18 cellular contexts compared by ENCODE assay signal in the genomic region with DNA sequence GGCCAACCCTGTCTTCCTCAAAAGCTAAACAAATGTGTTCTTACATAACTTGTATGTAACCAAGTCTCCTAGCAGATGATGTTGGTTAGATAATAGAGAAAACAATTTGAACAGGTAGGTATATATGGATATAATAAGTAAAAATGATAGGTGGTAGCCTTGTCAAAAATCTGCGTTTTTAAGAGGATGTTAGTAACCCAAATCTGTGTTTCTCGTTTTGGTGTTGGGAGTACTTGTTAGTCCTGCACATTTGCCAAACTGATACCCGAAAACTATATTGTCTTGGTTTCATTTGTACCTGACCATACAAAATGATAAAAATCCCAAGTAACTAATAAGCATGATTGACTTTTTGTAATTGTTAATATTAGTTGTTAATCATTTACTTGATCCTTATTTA. TPM values are rescaled to one million over a fixed set of nuclear protein-coding genes. Genes with fewer than 3 reads are reported as not detected.
DNase-seq lines count a peak whose midpoint lies in the region; ATAC-seq, FAIRE-seq and TF ChIP-seq lines count a peak whose summit lies in the region.
"Had no signal": no experiment of that assay in that cellular context is flagged by ENCODE, and none has a peak within 500 bp of the region (broad histone marks: within the 10 kb centered on the region; RNA-seq: fewer than 3 reads in every experiment).

No MANE protein-coding gene starts in this region.

- intact Hi-C loops in CD4-positive, alpha-beta T cell (cut with DNase I, micrococcal nuclease): no loop called here
- intact Hi-C loops in GM12878 (cut with micrococcal nuclease; ENCODE audit: unreplicated experiment): no loop called here
- intact Hi-C loops in activated CD4-positive, alpha-beta memory T cell treated with anti-CD3 and anti-CD28 coated beads for 36 hours (cut with micrococcal nuclease): no loop called here

- H3K27me3 Mint-ChIP-seq in CD4-positive, alpha-beta T cell: no peaks in the 10 kb centered on the region
- H3K27me3 Mint-ChIP-seq in CD8-positive, alpha-beta memory T cell: no peaks in the 10 kb centered on the region
- no peaks in the 10 kb centered on the region for H3K27me3 Mint-ChIP-seq in natural killer cell treated with Interleukin-12 subunit alpha and Interleukin-12 subunit beta and Interleukin-15 and Interleukin-18, amount 100 ng/mL, for 72 hours
- no peaks in the 10 kb centered on the region for H3K27me3 Mint-ChIP-seq in activated CD4-positive, alpha-beta memory T cell treated with anti-CD3 and anti-CD28 coated beads for 36 hours

- peaks cover 98% of the 10 kb centered on the region for H3K36me3 Mint-ChIP-seq in CD4-positive, alpha-beta T cell (ENCODE audit: low read depth)
- H3K36me3 Mint-ChIP-seq in CD8-positive, alpha-beta memory T cell: peaks cover 26 to 94% (median 48%) of the 10 kb centered on the region in 3 donors
- H3K36me3 Mint-ChIP-seq in natural killer cell treated with Interleukin-12 subunit alpha and Interleukin-12 subunit beta and Interleukin-15 and Interleukin-18, amount 100 ng/mL, for 72 hours: peaks cover 62% of the 10 kb centered on the region
- H3K36me3 Mint-ChIP-seq in activated CD4-positive, alpha-beta memory T cell treated with anti-CD3 and anti-CD28 coated beads for 36 hours: peaks cover 82% of the 10 kb centered on the region

- 52% methylated on average over 3 of the region's 3 CpGs for WGBS in GM12878 (ENCODE audit: insufficient coverage, insufficient replicate concordance, low lambda C conversion rate, missing lambda C conversion rate)

- no peaks in the 10 kb centered on the region for H3K27me3 ChIP-seq in CD4-positive, alpha-beta T cell (ENCODE audit: control insufficient read depth, insufficient read depth, low read length)
- no peaks in the 10 kb centered on the region for H3K27me3 ChIP-seq in CD8-positive, alpha-beta memory T cell (ENCODE audit: insufficient read depth, low read length, poor library complexity, severe bottlenecking)
- no peaks in the 10 kb centered on the region for H3K27me3 ChIP-seq in GM12878 (replicated peaks in 1 of 2; ENCODE audit: control insufficient read depth in 2 of 2, insufficient read depth in 2 of 2, low read length in 1 of 2)
- H3K27me3 ChIP-seq: BLaER1, SJSA1 had no signal

- no peak for ATAC-seq in CD4-positive, alpha-beta T cell (ENCODE audit: poor library complexity)
- no peak for ATAC-seq in GM12878
- ATAC-seq in natural killer cell treated with Interleukin-12 subunit alpha and Interleukin-12 subunit beta and Interleukin-15 and Interleukin-18, amount 100 ng/mL, for 72 hours: no peak

- 0 out of 2 replicates have a peak, but pooled peaks have one; percentile 4 for TF ChIP-seq POLR2A in GM12878 (IDR thresholded peaks at IDR 0.05; ENCODE audit: low read depth, low read length)

- peak overlapping the region; percentile 46 for H3K27ac Mint-ChIP-seq in CD4-positive, alpha-beta T cell
- H3K27ac Mint-ChIP-seq in CD8-positive, alpha-beta memory T cell: peak overlapping the region in 5 of 8 donors; percentile 64 to 82 (median 73)
- peak overlapping the region; percentile 11 to 44 for H3K27ac Mint-ChIP-seq in natural killer cell treated with Interleukin-12 subunit alpha and Interleukin-12 subunit beta and Interleukin-15 and Interleukin-18, amount 100 ng/mL, for 72 hours
- no peak overlapping the region for H3K27ac Mint-ChIP-seq in activated CD4-positive, alpha-beta memory T cell treated with anti-CD3 and anti-CD28 coated beads for 36 hours

- H3K27ac ChIP-seq in CD4-positive, alpha-beta T cell (ENCODE audit: low read depth, low read length): no peak overlapping the region
- no peak overlapping the region for H3K27ac ChIP-seq in CD8-positive, alpha-beta memory T cell (ENCODE audit: low read depth, low read length)
- H3K27ac ChIP-seq in GM12878 (ENCODE audit: control insufficient read depth, insufficient read depth): no peak overlapping the region
- H3K27ac ChIP-seq: BLaER1, SJSA1 had no signal

- in situ Hi-C loops in GM12878 (cut with MboI): no loop called here

- no peak for TF ChIP-seq RAD21 in GM12878 (IDR thresholded peaks at IDR 0.05; ENCODE audit: insufficient read depth, low read depth, low read length)

- DNase-seq in CD4-positive, alpha-beta T cell: no peak
- no peak for DNase-seq in CD8-positive, alpha-beta memory T cell
- DNase-seq in GM12878 (ENCODE audit: low read depth, low spot score) (no peak), NAMALWA (ENCODE audit: low spot score) (no peak), NCI-H226 (no peak)
- no peak for DNase-seq in natural killer cell treated with Interleukin-12 subunit alpha and Interleukin-12 subunit beta and Interleukin-15 and Interleukin-18, amount 100 ng/mL, for 72 hours (ENCODE audit: low spot score)
- no peak for DNase-seq in activated CD4-positive, alpha-beta memory T cell treated with anti-CD3 and anti-CD28 coated beads for 36 hours
- DNase-seq: Caco-2, NCI-H1048, NCI-H146, NCI-H2227 treated with DMSO at 0.1 percent for 48 hours, NCI-H526, OCI-M1, RPMI8226 had no signal

- peaks cover 41% of the 10 kb centered on the region for H3K4me1 ChIP-seq in CD8-positive, alpha-beta memory T cell (ENCODE audit: insufficient read depth, low read length)
- H3K4me1 ChIP-seq in GM12878 (ENCODE audit: control insufficient read depth, insufficient read depth, low read length): no peaks in the 10 kb centered on the region
- H3K4me1 ChIP-seq: BLaER1, HAP-1, SJSA1 had no signal

- no peak for TF ChIP-seq CTCF in CD4-positive, alpha-beta T cell (IDR thresholded peaks at IDR 0.05)
- TF ChIP-seq CTCF in GM12878 (IDR thresholded peaks at IDR 0.05 in 2 of 3, conservative IDR thresholded peaks at IDR 0.05 in 1 of 3; ENCODE audit: control insufficient read depth in 2 of 3, extremely low read depth in 1 of 3, insufficient read depth in 1 of 3, low read depth in 3 of 3, low read length in 3 of 3): no peak

- BruUV-seq in GM12878 (replicated peaks; lab: Mats Ljungman, UMichigan): no TSS peak

- no peak overlapping the region for H3K4me3 ChIP-seq in CD8-positive, alpha-beta memory T cell (ENCODE audit: low read length)
- no peak overlapping the region for H3K4me3 ChIP-seq in GM12878
- H3K4me3 ChIP-seq: BLaER1, HAP-1, SJSA1 had no signal

- H3K36me3 ChIP-seq in CD8-positive, alpha-beta memory T cell (ENCODE audit: insufficient read depth, low read length): peaks cover 44% of the 10 kb centered on the region
- peaks cover 23 to 33% of the 10 kb centered on the region in 2 experiments for H3K36me3 ChIP-seq in GM12878 (ENCODE audit: control insufficient read depth in 2 of 2, insufficient read depth in 2 of 2, low read length in 1 of 2)

- H3K9ac ChIP-seq in GM12878 (ENCODE audit: control insufficient read depth, insufficient read depth, low read length): no peak overlapping the region
- H3K9ac ChIP-seq: BLaER1 had no signal

- peaks cover 3% of the 10 kb centered on the region; the same call in 1 of the 2 replicates for H4K20me1 ChIP-seq in GM12878 (ENCODE audit: control insufficient read depth, insufficient read depth)

- POLR2A ChIA-PET in CD4-positive, alpha-beta T cell (lab: Charles Lee): interaction anchor here (6.6 kb wide), 1 partner anchor 8 kb away, joined by 62 read pairs; a partner anchor contains a TSS
- POLR2A ChIA-PET in CD8-positive, alpha-beta memory T cell (lab: Charles Lee): interaction anchor here (2.5 kb wide), 1 partner anchor 8 kb away, joined by 17 read pairs; a partner anchor contains a TSS
- POLR2A ChIA-PET in GM12878 (lab: Charles Lee): no interaction called here
- POLR2A ChIA-PET in activated CD4-positive, alpha-beta memory T cell treated with anti-CD3 and anti-CD28 coated beads for 36 hours (lab: Charles Lee): no interaction called here

- H3K9me3 Mint-ChIP-seq in CD4-positive, alpha-beta T cell: no peaks in the 10 kb centered on the region
- no peaks in the 10 kb centered on the region for H3K9me3 Mint-ChIP-seq in CD8-positive, alpha-beta memory T cell
- H3K9me3 Mint-ChIP-seq in natural killer cell treated with Interleukin-12 subunit alpha and Interleukin-12 subunit beta and Interleukin-15 and Interleukin-18, amount 100 ng/mL, for 72 hours: no peaks in the 10 kb centered on the region
- H3K9me3 Mint-ChIP-seq in activated CD4-positive, alpha-beta memory T cell treated with anti-CD3 and anti-CD28 coated beads for 36 hours: no peaks in the 10 kb centered on the region

- no peak overlapping the region for H3K4me3 Mint-ChIP-seq in CD4-positive, alpha-beta T cell
- H3K4me3 Mint-ChIP-seq in CD8-positive, alpha-beta memory T cell: peak overlapping the region in 2 of 7 donors; percentile 24 to 65
- no peak overlapping the region for H3K4me3 Mint-ChIP-seq in natural killer cell treated with Interleukin-12 subunit alpha and Interleukin-12 subunit beta and Interleukin-15 and Interleukin-18, amount 100 ng/mL, for 72 hours
- no peak overlapping the region for H3K4me3 Mint-ChIP-seq in activated CD4-positive, alpha-beta memory T cell treated with anti-CD3 and anti-CD28 coated beads for 36 hours

- H3K4me2 ChIP-seq in GM12878 (ENCODE audit: control insufficient read depth, insufficient read depth): no peak overlapping the region
- H3K4me2 ChIP-seq: BLaER1 had no signal

- CTCF ChIA-PET in CD4-positive, alpha-beta T cell (lab: Charles Lee): no interaction called here
- CTCF ChIA-PET in CD8-positive, alpha-beta memory T cell (lab: Charles Lee): no interaction called here
- CTCF ChIA-PET in GM12878 (lab: Yijun Ruan, JAX): no interaction called here
- CTCF ChIA-PET in activated CD4-positive, alpha-beta memory T cell treated with anti-CD3 and anti-CD28 coated beads for 36 hours (lab: Charles Lee): no interaction called here

- H2AFZ ChIP-seq in GM12878 (ENCODE audit: control insufficient read depth, low read depth, low read length): no peak overlapping the region

- SMC1A ChIA-PET in GM12878 (lab: Charles Lee; ENCODE audit: uncharacterized antibody, unreplicated experiment): no interaction called here

- peaks cover 8% of the 10 kb centered on the region for H3K79me2 ChIP-seq in GM12878 (ENCODE audit: control insufficient read depth, insufficient read depth, low read length)

- H3K4me1 Mint-ChIP-seq in CD4-positive, alpha-beta T cell (ENCODE audit: low read depth): peaks cover 87% of the 10 kb centered on the region
- H3K4me1 Mint-ChIP-seq in CD8-positive, alpha-beta memory T cell: peaks cover 72 to 92% (median 90%) of the 10 kb centered on the region in 3 donors
- H3K4me1 Mint-ChIP-seq in natural killer cell treated with Interleukin-12 subunit alpha and Interleukin-12 subunit beta and Interleukin-15 and Interleukin-18, amount 100 ng/mL, for 72 hours (ENCODE audit: low read depth in 2 of 2): peaks cover 57 to 59% of the 10 kb centered on the region in 2 donors
- H3K4me1 Mint-ChIP-seq in activated CD4-positive, alpha-beta memory T cell treated with anti-CD3 and anti-CD28 coated beads for 36 hours (ENCODE audit: low read depth): peaks cover 74% of the 10 kb centered on the region

- TF ChIP-seq EP300 in GM12878 (IDR thresholded peaks at IDR 0.05; ENCODE audit: borderline replicate concordance in 1 of 2, control insufficient read depth in 1 of 2, low read depth in 2 of 2, low read length in 2 of 2): no peak

- RAD21 ChIA-PET in GM12878 (lab: Charles Lee; ENCODE audit: unreplicated experiment): no interaction called here

- no peak for FAIRE-seq in GM12878 (lab: Jason Lieb, UNC)

- H3K9me3 ChIP-seq in CD4-positive, alpha-beta T cell (ENCODE audit: control insufficient read depth, low read length): no peaks in the 10 kb centered on the region
- H3K9me3 ChIP-seq in CD8-positive, alpha-beta memory T cell (ENCODE audit: low read length): no peaks in the 10 kb centered on the region
- H3K9me3 ChIP-seq in GM12878 (replicated peaks; ENCODE audit: control insufficient read depth, insufficient read depth, low read length): no peaks in the 10 kb centered on the region
- H3K9me3 ChIP-seq: BLaER1, Caco-2, HAP-1, SJSA1 had no signal

RNA-seq across cellular contexts. Expression of a gene that starts 8.1 kb away (rescaled TPM):
- total RNA-seq in CD4-positive, alpha-beta T cell: 1,000 to 10,000 TPM; 1,437 to 1,479 TPM
- total RNA-seq in CD8-positive, alpha-beta memory T cell: 100 to 1,000 TPM; 291 to 307 TPM
- polyA plus RNA-seq in CD8-positive, alpha-beta memory T cell: 1,226 TPM
- total RNA-seq in GM12878 (2013; cell fraction: nucleolus; rRNA removed): 912 and 920 TPM in 2 replicates
- total RNA-seq in GM12878 (2014; rRNA removed) (179 and 209 TPM in 2 replicates), GM12878 (2014; rRNA removed; fragmentation: Illumina TruSeq; extraction: Trizol) (249 and 265 TPM in 2 replicates), GM12878 (2021) (278 and 291 TPM in 2 replicates)
- polyA plus RNA-seq in GM12878 (2011; ENCODE audit: low read depth): 182 TPM
- polyA plus RNA-seq in GM12878 (2011; rRNA removed) (369 and 477 TPM in 2 replicates), GM12878 (2014; fragmentation: Illumina TruSeq; extraction: Trizol) (370 and 405 TPM in 2 replicates), GM12878 (2014; fragmentation: Nextera tagmentation; extraction: Ambion mirVana) (100 to 1,000 TPM; 136 to 225 TPM), GM12878 (2014; rRNA removed) (451 and 453 TPM in 2 replicates), GM12878 (2016; fragmentation: Nextera tagmentation; extraction: Ambion mirVana) (100 to 1,000 TPM; 266 to 284 TPM)
- polyA plus RNA-seq in GM12878 (2011; cell fraction: cytosol; rRNA removed): 169 and 173 TPM in 2 replicates
- polyA plus RNA-seq in GM12878 (2011; cell fraction: nucleus; rRNA removed): 1,417 and 1,542 TPM in 2 replicates
- polyA plus RNA-seq in GM12878 (2012): 314 and 433 TPM in 2 replicates
- 137 and 170 TPM in 2 replicates for polyA minus RNA-seq in GM12878 (2011; rRNA and poly(A)+ RNA removed)
- polyA minus RNA-seq in GM12878 (2011; cell fraction: cytosol; rRNA and poly(A)+ RNA removed): 87.6 and 101 TPM in 2 replicates
- 300 and 376 TPM in 2 replicates for polyA minus RNA-seq in GM12878 (2011; cell fraction: nucleus; rRNA and poly(A)+ RNA removed)
- total RNA-seq in natural killer cell treated with Interleukin-12 subunit alpha and Interleukin-12 subunit beta and Interleukin-15 and Interleukin-18, amount 100 ng/mL, for 72 hours: 100 to 1,000 TPM; 317 to 354 TPM
- total RNA-seq in activated CD4-positive, alpha-beta memory T cell treated with anti-CD3 and anti-CD28 coated beads for 36 hours: 100 to 1,000 TPM; 289 to 303 TPM

RNA-seq across cellular contexts. Expression of a gene that starts 22.0 kb away (rescaled TPM):
- total RNA-seq in CD4-positive, alpha-beta T cell: not detected
- not detected for total RNA-seq in CD8-positive, alpha-beta memory T cell
- not detected for polyA plus RNA-seq in CD8-positive, alpha-beta memory T cell
- not detected in 2 replicates for total RNA-seq in GM12878 (2013; cell fraction: nucleolus; rRNA removed)
- not detected in 2 replicates for total RNA-seq in GM12878 (2014; rRNA removed)
- total RNA-seq in GM12878 (2014; rRNA removed; fragmentation: Illumina TruSeq; extraction: Trizol): not detected in 2 replicates
- not detected in 2 replicates for total RNA-seq in GM12878 (2021)
- not detected for polyA plus RNA-seq in GM12878 (2011; ENCODE audit: low read depth)
- not detected in 2 replicates for polyA plus RNA-seq in GM12878 (2011; rRNA removed)
- polyA plus RNA-seq in GM12878 (2011; cell fraction: cytosol; rRNA removed): not detected in 2 replicates
- polyA plus RNA-seq in GM12878 (2011; cell fraction: nucleus; rRNA removed): not detected in 2 replicates
- 0.07 and 0.09 TPM in 2 replicates for polyA plus RNA-seq in GM12878 (2012)
- polyA plus RNA-seq in GM12878 (2014; fragmentation: Illumina TruSeq; extraction: Trizol): not detected in 2 replicates
- not detected for polyA plus RNA-seq in GM12878 (2014; fragmentation: Nextera tagmentation; extraction: Ambion mirVana)
- polyA plus RNA-seq in GM12878 (2014; rRNA removed): not detected in 2 replicates
- polyA plus RNA-seq in GM12878 (2016; fragmentation: Nextera tagmentation; extraction: Ambion mirVana): under 1 TPM; 0.15 to 0.16 TPM
- polyA minus RNA-seq in GM12878 (2011; rRNA and poly(A)+ RNA removed): not detected in 2 replicates
- polyA minus RNA-seq in GM12878 (2011; cell fraction: cytosol; rRNA and poly(A)+ RNA removed): not detected in 2 replicates
- polyA minus RNA-seq in GM12878 (2011; cell fraction: nucleus; rRNA and poly(A)+ RNA removed): not detected in 2 replicates
- total RNA-seq in natural killer cell treated with Interleukin-12 subunit alpha and Interleukin-12 subunit beta and Interleukin-15 and Interleukin-18, amount 100 ng/mL, for 72 hours: not detected
- total RNA-seq in activated CD4-positive, alpha-beta memory T cell treated with anti-CD3 and anti-CD28 coated beads for 36 hours: not detected
- total RNA-seq: HT-29, SJSA1 had no signal

Comparison
In these comparisons a context has a peak if more than half of its experiments do, and no peak if none do; other contexts are left out.
1. POLR2A ChIA-PET loops: an anchor here in CD4-positive, alpha-beta T cell (6.6 kb wide) and CD8-positive, alpha-beta memory T cell (2.5 kb wide); none called in GM12878 and activated CD4-positive, alpha-beta memory T cell treated with anti-CD3 and anti-CD28 coated beads for 36 hours.